In the genomic region with DNA sequence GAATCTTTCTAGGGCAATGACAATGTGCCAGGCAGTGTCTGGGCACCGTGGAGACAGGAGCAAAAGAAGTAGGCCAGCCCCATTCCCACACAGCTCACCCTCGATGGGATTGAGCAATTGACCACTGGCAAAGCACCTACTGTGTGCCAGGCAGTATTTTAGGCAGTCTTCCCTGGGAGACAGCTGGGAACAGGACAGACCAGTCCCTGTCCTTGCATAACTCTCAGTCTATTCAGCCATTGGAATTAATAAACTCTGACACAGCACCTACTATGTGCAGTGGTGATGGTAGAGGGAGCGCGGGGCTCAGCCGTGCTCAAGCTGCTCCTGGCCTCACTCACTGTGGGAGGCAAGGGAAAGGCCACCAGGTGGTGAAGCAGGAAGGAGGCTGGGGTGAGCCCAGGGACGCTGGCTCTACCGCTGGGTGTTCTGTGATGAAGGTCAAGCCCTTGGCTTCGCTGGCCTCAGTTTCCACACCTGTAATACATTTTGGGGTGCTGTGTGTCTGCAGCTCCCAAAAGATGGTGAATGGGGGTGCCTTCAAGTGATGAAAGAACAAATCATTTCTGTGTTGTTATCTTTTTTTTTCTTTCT, we compare ENCODE assay signal across 15 cellular contexts.
DNase-seq lines count a peak whose midpoint lies in the region; ATAC-seq, FAIRE-seq and TF ChIP-seq lines count a peak whose summit lies in the region.
"Had no signal": no experiment of that assay in that cellular context is flagged by ENCODE, and none has a peak within 500 bp of the region (broad histone marks: within the 10 kb centered on the region; RNA-seq: fewer than 3 reads in every experiment).

No MANE protein-coding gene starts in this region.

- TF ChIP-seq EP300 in K562 (IDR thresholded peaks at IDR 0.05; ENCODE audit: low read length) (no peak), HepG2 (IDR thresholded peaks at IDR 0.05; ENCODE audit: low read depth in 2 of 2, low read length in 2 of 2) (no peak), HepG2 (CRISPR knock-in tag; IDR thresholded peaks at IDR 0.05; ENCODE audit: borderline replicate concordance) (no peak)

- TF ChIP-seq POLR2A in K562 (conservative IDR thresholded peaks at IDR 0.05) (no peak), HepG2 (IDR thresholded peaks at IDR 0.05; ENCODE audit: insufficient read depth in 1 of 2, low read depth in 2 of 2, low read length in 2 of 2) (no peak)

- no peak for TF ChIP-seq CTCF in left ventricle myocardium inferior (IDR thresholded peaks at IDR 0.05; ENCODE audit: borderline replicate concordance)
- TF ChIP-seq CTCF in K562 (IDR thresholded peaks at IDR 0.05 in 2 of 3, conservative IDR thresholded peaks at IDR 0.05 in 1 of 3; ENCODE audit: insufficient read depth in 2 of 3, low read depth in 1 of 3, low read length in 3 of 3) = no peak
- TF ChIP-seq CTCF in HepG2 (CRISPR knock-in tag; IDR thresholded peaks at IDR 0.05) = no peak

- H3K4me3 ChIP-seq in left ventricle myocardium inferior (no peak overlapping the region), right cardiac atrium (ENCODE audit: low read length) (no peak overlapping the region), K562 (no peak overlapping the region), HepG2 (replicated peaks in 1 of 3; ENCODE audit: insufficient read depth in 1 of 3, low read depth in 2 of 3, low read length in 3 of 3) (no peak overlapping the region)
- H3K4me3 ChIP-seq: GM12878, GM23248 had no signal

- 80% methylated on average over 8 of the region's 8 CpGs for WGBS in right cardiac atrium
- 2% methylated on average over 8 of the region's 8 CpGs for WGBS in K562 (ENCODE audit: insufficient coverage, low coverage, missing lambda C conversion rate)
- WGBS in HepG2 (ENCODE audit: low lambda C conversion rate) = 19% methylated on average over 8 of the region's 8 CpGs

- intact Hi-C loops in left ventricle myocardium inferior (cut with micrococcal nuclease) (no loop called here), right cardiac atrium (cut with DNase I) (no loop called here), K562 (cut with micrococcal nuclease) (no loop called here), HepG2 (cut with micrococcal nuclease; ENCODE audit: unreplicated experiment) (no loop called here)

- BruUV-seq in K562 (replicated peaks; lab: Mats Ljungman, UMichigan) = no TSS peak
- BruUV-seq in HepG2 (replicated peaks; lab: Mats Ljungman, UMichigan) = no TSS peak

- H3K4me1 ChIP-seq in left ventricle myocardium inferior (peaks cover 12% of the 10 kb centered on the region), right cardiac atrium (ENCODE audit: control insufficient read depth, insufficient read depth, low read length) (no peaks in the 10 kb centered on the region), K562 (replicated peaks in 1 of 2; ENCODE audit: control insufficient read depth in 2 of 2, insufficient read depth in 2 of 2, low read length in 2 of 2) (no peaks in the 10 kb centered on the region; a peak in 1 of 5 replicates), HepG2 (ENCODE audit: insufficient read depth, low read length) (no peaks in the 10 kb centered on the region)

- no peak for TF ChIP-seq RAD21 in K562 (CRISPR knock-in tag; conservative IDR thresholded peaks at IDR 0.05 in 1 of 2, IDR thresholded peaks at IDR 0.05 in 1 of 2)
- TF ChIP-seq RAD21 in HepG2 (CRISPR knock-in tag; IDR thresholded peaks at IDR 0.05) = no peak

- H3K79me2 ChIP-seq in K562 (ENCODE audit: control insufficient read depth, insufficient read depth, low read length) = no peaks in the 10 kb centered on the region
- no peaks in the 10 kb centered on the region for H3K79me2 ChIP-seq in HepG2 (ENCODE audit: insufficient read depth, low read length)

- ATAC-seq in right cardiac atrium = no peak
- no peak for ATAC-seq in K562
- ATAC-seq in HepG2 = no peak
- no peak for ATAC-seq in HG03442 (IDR thresholded peaks at IDR 0.05; ENCODE audit: unreplicated experiment)
- ATAC-seq: GM12878 had no signal

- H3K4me2 ChIP-seq in K562 (ENCODE audit: insufficient read depth, low read length) (no peak overlapping the region), HepG2 (ENCODE audit: low read depth, low read length) (no peak overlapping the region)

- H3K36me3 ChIP-seq in left ventricle myocardium inferior = no peaks in the 10 kb centered on the region
- no peaks in the 10 kb centered on the region for H3K36me3 ChIP-seq in K562 (ENCODE audit: control insufficient read depth, insufficient read depth, low read length)
- H3K36me3 ChIP-seq in HepG2 (replicated peaks in 1 of 2; ENCODE audit: control insufficient read depth in 1 of 2, insufficient read depth in 2 of 2, low read length in 2 of 2) = no peaks in the 10 kb centered on the region

- H4K20me1 ChIP-seq in K562 (replicated peaks; ENCODE audit: control insufficient read depth, insufficient read depth, low read length) = 0 out of 2 replicates have a peak, but pooled peaks cover 9% of the 10 kb centered on the region
- no peaks in the 10 kb centered on the region for H4K20me1 ChIP-seq in HepG2 (ENCODE audit: insufficient read depth, low read length)

- H3K27ac ChIP-seq in left ventricle myocardium inferior (replicated peaks) (peak overlapping the region; percentile 60), right cardiac atrium (ENCODE audit: low read length) (no peak overlapping the region), K562 (ENCODE audit: extremely low read depth, low read depth, low read length) (no peak overlapping the region), HepG2 (ENCODE audit: extremely low read length, insufficient read depth, low read length) (no peak overlapping the region)
- H3K27ac ChIP-seq: C4-2B, GM23248 had no signal

- CTCF ChIA-PET in K562 (lab: Yijun Ruan, JAX; ENCODE audit: low intra/inter-chr PET ratio) = no interaction called here
- CTCF ChIA-PET in HepG2 (lab: Yijun Ruan, JAX; ENCODE audit: low intra/inter-chr PET ratio, low total read pairs) = no interaction called here

- H3K9me3 ChIP-seq in left ventricle myocardium inferior (replicated peaks) = no peaks in the 10 kb centered on the region
- H3K9me3 ChIP-seq in right cardiac atrium (ENCODE audit: control insufficient read depth, low read length) = no peaks in the 10 kb centered on the region
- no peaks in the 10 kb centered on the region for H3K9me3 ChIP-seq in K562 (replicated peaks; ENCODE audit: control insufficient read depth, insufficient read depth, low read depth, low read length)
- no peaks in the 10 kb centered on the region for H3K9me3 ChIP-seq in HepG2 (ENCODE audit: low read length)

- FAIRE-seq in K562 (lab: Jason Lieb, UNC) (no peak), HepG2 (lab: Jason Lieb, UNC) (no peak)
- FAIRE-seq: GM12878, H54 had no signal

- DNase-seq in left ventricle myocardium inferior (no peak), right cardiac atrium (no peak), K562 (ENCODE audit: extremely low read depth in 1 of 4, low spot score in 3 of 4) (no peak), HepG2 (ENCODE audit: low spot score) (no peak), NCI-H1105 treated with DMSO at 0.1 percent for 48 hours (lab: John Stamatoyannopoulos, UW) (no peak), NCI-H82 (lab: John Stamatoyannopoulos, UW) (no peak), NCI-H510A treated with DMSO at 0.1 percent for 48 hours (lab: John Stamatoyannopoulos, UW) (no peak)
- DNase-seq: ACHN; CD4-positive, alpha-beta memory T cell; DMS79; GM23248 had no signal

- in situ Hi-C loops in K562 (cut with MboI) (no loop called here), HepG2 (cut with HindIII; ENCODE audit: extremely low pct_ligation_motif_present, low pct_unique_long_range_greater_than_20kb) (no loop called here)

- H3K27me3 ChIP-seq in left ventricle myocardium inferior (ENCODE audit: low read depth) = peaks cover 4% of the 10 kb centered on the region
- H3K27me3 ChIP-seq in right cardiac atrium (ENCODE audit: control insufficient read depth, insufficient read depth) = no peaks in the 10 kb centered on the region
- H3K27me3 ChIP-seq in K562 (ENCODE audit: control insufficient read depth in 2 of 2, insufficient read depth in 2 of 2, low read length in 2 of 2) = peaks cover 5 to 60% of the 10 kb centered on the region in 2 experiments; a peak in 4 of 5 replicates
- peaks cover 22 to 80% of the 10 kb centered on the region in 2 experiments; a peak in 4 of 5 replicates for H3K27me3 ChIP-seq in HepG2 (ENCODE audit: control insufficient read depth in 1 of 2, insufficient read depth in 2 of 2, low read length in 2 of 2)

- POLR2A ChIA-PET in K562 (lab: Yijun Ruan, JAX) = interaction anchor here (0.6 to 0.7 kb wide), 2 partner anchors 20 to 51 kb away, joined by 3 read pairs; no protein-coding TSS in a partner anchor
- POLR2A ChIA-PET in HepG2 (lab: Yijun Ruan, JAX) = no interaction called here

- no peak overlapping the region for H3K9ac ChIP-seq in K562 (ENCODE audit: insufficient read depth in 1 of 2, low read depth in 2 of 2, low read length in 2 of 2)
- no peak overlapping the region for H3K9ac ChIP-seq in HepG2 (ENCODE audit: insufficient read depth, low read depth, low read length)
- H3K9ac ChIP-seq: GM23248 had no signal

- H2AFZ ChIP-seq in K562 (ENCODE audit: low read depth, low read length) = no peak overlapping the region
- H2AFZ ChIP-seq in HepG2 (ENCODE audit: low read length) = no peak overlapping the region
- H2AFZ ChIP-seq: GM23248 had no signal

- H3K9me1 ChIP-seq in K562 (ENCODE audit: control insufficient read depth, insufficient read depth, low read length) = no peaks in the 10 kb centered on the region

TF ChIP-seq in K562, 482 proteins besides CTCF, POLR2A, EP300 and RAD21:
- TF ChIP-seq SP2 (IDR thresholded peaks at IDR 0.05; ENCODE audit: extremely low read depth, low read depth, low read length, poor library complexity, severe bottlenecking) (no peak), ZKSCAN1 (IDR thresholded peaks at IDR 0.05; ENCODE audit: low read depth, low read length) (peak; percentile 95), ZNF436 (CRISPR knock-in tag; IDR thresholded peaks at IDR 0.05) (no peak)

TF ChIP-seq in HepG2, 621 proteins besides CTCF, POLR2A, EP300 and RAD21 (continues in another document):
- TF ChIP-seq ZNF496 (CRISPR knock-in tag; IDR thresholded peaks at IDR 0.05; ENCODE audit: insufficient replicate concordance) = no peak
- TF ChIP-seq ZKSCAN1 (IDR thresholded peaks at IDR 0.05; ENCODE audit: low read length) = peak; percentile 89
- no peak for TF ChIP-seq ASH2L (IDR thresholded peaks at IDR 0.05; ENCODE audit: insufficient read length, low read depth, low read length)
- TF ChIP-seq, protein P1, sequence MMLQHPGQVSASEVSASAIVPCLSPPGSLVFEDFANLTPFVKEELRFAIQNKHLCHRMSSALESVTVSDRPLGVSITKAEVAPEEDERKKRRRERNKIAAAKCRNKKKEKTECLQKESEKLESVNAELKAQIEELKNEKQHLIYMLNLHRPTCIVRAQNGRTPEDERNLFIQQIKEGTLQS (CRISPR knock-in tag; IDR thresholded peaks at IDR 0.05) = no peak
- no peak for TF ChIP-seq ELF3 (CRISPR knock-in tag; IDR thresholded peaks at IDR 0.05)
